Comparison of ENCODE assay signal across 8 cellular contexts in genomic region chr6:4776493-4776966, GRCh38. TPM values are rescaled to one million over a fixed set of nuclear protein-coding genes. Genes with fewer than 3 reads are reported as not detected.
DNase-seq lines count a peak whose midpoint lies in the region; ATAC-seq and TF ChIP-seq lines count a peak whose summit lies in the region.

No MANE protein-coding gene starts in this region.

- H3K9me3 ChIP-seq in ascending aorta: no peaks in the 10 kb centered on the region

- DNase-seq in NB4 (ENCODE audit: low read depth) (peak; percentile 75), ascending aorta (ENCODE audit: low spot score in 2 of 2) (peak in 1 of 2 donors; percentile 76), iris pigment epithelial cell (ENCODE audit: low read depth) (peak; percentile 66), T1000 (lab: John Stamatoyannopoulos, UW) (no peak), AG20443 (ENCODE audit: low spot score) (no peak)
- DNase-seq in stimulated activated CD8-positive, alpha-beta memory T cell treated with anti-CD3 and anti-CD28 coated beads, Interleukin-15, amount 100 ng/mL, for 24 hours (ENCODE audit: low read depth): peak; percentile 13

- intact Hi-C loops in ascending aorta (cut with DNase I): loop anchor here (1.0 to 5.0 kb wide), 7 partner anchors 114 to 756 kb away; a partner anchor contains a TSS

- peak; percentile 8 for ATAC-seq in GM21526 (IDR thresholded peaks at IDR 0.05; ENCODE audit: low FRiP score, unreplicated experiment)

- TF ChIP-seq CTCF in NB4 (IDR thresholded peaks at IDR 0.05; ENCODE audit: low read depth, low read length): no peak
- TF ChIP-seq CTCF in ascending aorta (IDR thresholded peaks at IDR 0.05): no peak

- peak; percentile 10 for TF ChIP-seq POLR2A in NB4 (IDR thresholded peaks at IDR 0.05; ENCODE audit: extremely low read depth, insufficient read length)

- peaks cover 5 to 9% of the 10 kb centered on the region in 2 donors for H3K4me1 ChIP-seq in ascending aorta

- H3K36me3 ChIP-seq in ascending aorta: no peaks in the 10 kb centered on the region

- H3K27me3 ChIP-seq in ascending aorta: no peaks in the 10 kb centered on the region

- peak overlapping the region; percentile 67 to 83 for H3K27ac ChIP-seq in ascending aorta

- H3K4me3 ChIP-seq in GM08714 (ENCODE audit: low read length): peak overlapping the region; percentile 88
- H3K4me3 ChIP-seq in NB4 (ENCODE audit: low read depth, low read length): peak overlapping the region; percentile 87
- peak overlapping the region; percentile 93 to 97 for H3K4me3 ChIP-seq in ascending aorta

RNA-seq across cellular contexts. Expression of gene CDYL, which starts 0.3 kb away (rescaled TPM):
- 73.7 TPM for total RNA-seq in ascending aorta

Comparison
In these comparisons a context has a peak if more than half of its experiments do, and no peak if none do; other contexts are left out.
1. DNase-seq: peak in NB4 (single experiment), iris pigment epithelial cell (single experiment) and stimulated activated CD8-positive, alpha-beta memory T cell treated with anti-CD3 and anti-CD28 coated beads, Interleukin-15, amount 100 ng/mL, for 24 hours (single experiment); none in T1000 (single experiment) and AG20443 (single experiment).
2. Peak in every context shown above with its lines, with median percentiles within 50 percentile points of each other: H3K4me3 ChIP-seq.